Comparison of ENCODE assay signal across 20 cellular contexts in genomic region chr4:177008071-177008835, GRCh38.
A peak's percentile ranks its signal among the peaks of the same experiment; 100 is the strongest.
DNase-seq lines count a peak whose midpoint lies in the region; ATAC-seq, FAIRE-seq and TF ChIP-seq lines count a peak whose summit lies in the region.
"Had no signal": no experiment of that assay in that cellular context is flagged by ENCODE, and none has a peak within 500 bp of the region (broad histone marks: within the 10 kb centered on the region; RNA-seq: fewer than 3 reads in every experiment).

No MANE protein-coding gene starts in this region.

- BruUV-seq in PC-3 (replicated peaks; lab: Mats Ljungman, UMichigan), result no TSS peak

- H3K27ac Mint-ChIP-seq in activated naive CD4-positive, alpha-beta T cell treated with anti-CD3 and anti-CD28 coated beads, Interleukin-2, amount 10 ng/mL, durations not matched to agents 7 days and 5 days, result no peak overlapping the region
- H3K27ac Mint-ChIP-seq: activated CD4-positive, alpha-beta memory T cell treated with anti-CD3 and anti-CD28 coated beads, Interleukin-2, amount 10 ng/mL, durations not matched to agents 7 days and 5 days; activated T-helper 1 cell treated with anti-CD3 and anti-CD28 coated beads, Interleukin-12 subunit alpha, Interleukin-12 subunit beta, Interleukin-2, Interleukin-4 antibody, amounts not matched to agents 30 ng/mL and 10 ng/mL and 1 ng/mL, durations not matched to agents 14 hours and 24 hours and 36 hours; endodermal cell; immature natural killer cell; nephron; stimulated activated naive CD8-positive, alpha-beta T cell treated with anti-CD3 and anti-CD28 coated beads, Interleukin-15, Interleukin-2, amounts not matched to agents 100 ng/mL and 50 ng/mL, for 24 hours had no signal

- H3K4me1 ChIP-seq in PC-3 (ENCODE audit: insufficient read depth, low read length) (peaks cover 48% of the 10 kb centered on the region), keratinocyte (ENCODE audit: control insufficient read depth, extremely low read depth, insufficient read depth, low read length) (peaks cover 41% of the 10 kb centered on the region), kidney (ENCODE audit: control insufficient read depth in 1 of 2, insufficient read depth in 1 of 2, low read depth in 1 of 2, low read length in 2 of 2) (no peaks in the 10 kb centered on the region)

- H3K27ac ChIP-seq in PC-3 (ENCODE audit: low read length) (peak overlapping the region; percentile 99), keratinocyte (ENCODE audit: control insufficient read depth, insufficient read depth, low read length) (peak overlapping the region; percentile 94), kidney (ENCODE audit: low read depth in 2 of 2, low read length in 2 of 2) (no peak overlapping the region)
- H3K27ac ChIP-seq: VCaP had no signal

- FAIRE-seq in bronchial epithelial cell (lab: Jason Lieb, UNC) (no peak), keratinocyte (lab: Jason Lieb, UNC) (peak; percentile 93), kidney (lab: Jason Lieb, UNC) (no peak)
- FAIRE-seq: GM12878 had no signal

- dilution Hi-C loops in keratinocyte (cut with MboI; ENCODE audit: extremely low pct_ligation_motif_present, low sequenced_read_pairs), result no loop called here

- peak overlapping the region; percentile 66 for H3K4me2 ChIP-seq in PC-3 (ENCODE audit: low read length)
- H3K4me2 ChIP-seq in keratinocyte (ENCODE audit: control insufficient read depth, extremely low read depth, insufficient read depth, low read depth, low read length), result peak overlapping the region; percentile 91

- peaks cover 16% of the 10 kb centered on the region for H3F3A ChIP-seq in PC-3 (ENCODE audit: low read length, unreplicated experiment)

- H3K4me3 ChIP-seq in AG10803 (ENCODE audit: low read length), result no peak overlapping the region
- peak overlapping the region; percentile 12; the same call in 1 of the 2 replicates for H3K4me3 ChIP-seq in PC-3 (ENCODE audit: low read length)
- no peak overlapping the region for H3K4me3 ChIP-seq in bronchial epithelial cell (ENCODE audit: low read depth, low read length)
- peak overlapping the region; percentile 50 to 94 (median 82) for H3K4me3 ChIP-seq in keratinocyte (ENCODE audit: control insufficient read depth in 2 of 3, extremely low read depth in 1 of 3, insufficient read depth in 2 of 3, low read depth in 1 of 3, low read length in 3 of 3)
- H3K4me3 ChIP-seq in kidney (ENCODE audit: low read length in 2 of 2), result no peak overlapping the region
- H3K4me3 ChIP-seq: GM12878 had no signal

- H3K9me3 ChIP-seq in PC-3 (ENCODE audit: low read length), result 0 out of 2 replicates have a peak, but pooled peaks cover 14% of the 10 kb centered on the region
- peaks cover 7% of the 10 kb centered on the region for H3K9me3 ChIP-seq in keratinocyte (ENCODE audit: control insufficient read depth, low read depth, low read length)
- H3K9me3 ChIP-seq in kidney (ENCODE audit: control insufficient read depth in 1 of 2, low read length in 2 of 2), result peaks cover 0 to 3% of the 10 kb centered on the region in 2 donors

- H3K4me3 Mint-ChIP-seq in activated naive CD4-positive, alpha-beta T cell treated with anti-CD3 and anti-CD28 coated beads, Interleukin-2, amount 10 ng/mL, durations not matched to agents 7 days and 5 days, result no peak overlapping the region
- H3K4me3 Mint-ChIP-seq: activated CD4-positive, alpha-beta memory T cell treated with anti-CD3 and anti-CD28 coated beads, Interleukin-2, amount 10 ng/mL, durations not matched to agents 7 days and 5 days; activated T-helper 1 cell treated with anti-CD3 and anti-CD28 coated beads, Interleukin-12 subunit alpha, Interleukin-12 subunit beta, Interleukin-2, Interleukin-4 antibody, amounts not matched to agents 30 ng/mL and 10 ng/mL and 1 ng/mL, durations not matched to agents 14 hours and 24 hours and 36 hours; endodermal cell; immature natural killer cell; nephron; stimulated activated naive CD8-positive, alpha-beta T cell treated with anti-CD3 and anti-CD28 coated beads, Interleukin-15, Interleukin-2, amounts not matched to agents 100 ng/mL and 50 ng/mL, for 24 hours had no signal

- no peaks in the 10 kb centered on the region for H3K27me3 Mint-ChIP-seq in activated naive CD4-positive, alpha-beta T cell treated with anti-CD3 and anti-CD28 coated beads, Interleukin-2, amount 10 ng/mL, durations not matched to agents 7 days and 5 days
- H3K27me3 Mint-ChIP-seq: activated CD4-positive, alpha-beta memory T cell treated with anti-CD3 and anti-CD28 coated beads, Interleukin-2, amount 10 ng/mL, durations not matched to agents 7 days and 5 days; stimulated activated naive CD8-positive, alpha-beta T cell treated with anti-CD3 and anti-CD28 coated beads, Interleukin-15, Interleukin-2, amounts not matched to agents 100 ng/mL and 50 ng/mL, for 24 hours had no signal

- H3K4me1 Mint-ChIP-seq in activated naive CD4-positive, alpha-beta T cell treated with anti-CD3 and anti-CD28 coated beads, Interleukin-2, amount 10 ng/mL, durations not matched to agents 7 days and 5 days, result no peaks in the 10 kb centered on the region
- H3K4me1 Mint-ChIP-seq: activated CD4-positive, alpha-beta memory T cell treated with anti-CD3 and anti-CD28 coated beads, Interleukin-2, amount 10 ng/mL, durations not matched to agents 7 days and 5 days; endodermal cell; immature natural killer cell; nephron had no signal

- POLR2A ChIA-PET in PC-3 (lab: Charles Lee; ENCODE audit: unreplicated experiment), result interaction anchor here (0.6 kb wide), 1 partner anchor 36 kb away, joined by 9 read pairs; no protein-coding TSS in a partner anchor

- peaks cover 4% of the 10 kb centered on the region for H3K9me3 Mint-ChIP-seq in activated naive CD4-positive, alpha-beta T cell treated with anti-CD3 and anti-CD28 coated beads, Interleukin-2, amount 10 ng/mL, durations not matched to agents 7 days and 5 days

- peaks cover 5% of the 10 kb centered on the region; the same call in 1 of the 2 replicates for H3K36me3 ChIP-seq in PC-3 (ENCODE audit: low read depth, low read length)
- H3K36me3 ChIP-seq in bronchial epithelial cell (ENCODE audit: control insufficient read depth, insufficient read depth, low read length), result no peaks in the 10 kb centered on the region
- no peaks in the 10 kb centered on the region for H3K36me3 ChIP-seq in keratinocyte (ENCODE audit: control insufficient read depth in 2 of 2, extremely low read depth in 1 of 2, insufficient read depth in 2 of 2, low read length in 2 of 2)
- H3K36me3 ChIP-seq in kidney (ENCODE audit: control insufficient read depth in 1 of 2, insufficient read depth in 2 of 2, low read length in 2 of 2), result no peaks in the 10 kb centered on the region

- H3K79me2 ChIP-seq in PC-3 (ENCODE audit: low read length), result no peaks in the 10 kb centered on the region
- H3K79me2 ChIP-seq in keratinocyte (ENCODE audit: control insufficient read depth, insufficient read depth, low read length), result peaks cover 48% of the 10 kb centered on the region

- H3K9ac ChIP-seq in PC-3 (ENCODE audit: low read length), result peak overlapping the region; percentile 75
- peak overlapping the region; percentile 87 for H3K9ac ChIP-seq in keratinocyte (ENCODE audit: control insufficient read depth, extremely low read depth, insufficient read depth, low read length)
- H3K9ac ChIP-seq in kidney (ENCODE audit: low read length in 2 of 2), result no peak overlapping the region

- peak; percentile 34 for DNase-seq in AG10803 (ENCODE audit: low read depth)
- DNase-seq in PC-3, result peak; percentile 72
- peak; percentile 90 for DNase-seq in bronchial epithelial cell (ENCODE audit: low read depth)
- no peak for DNase-seq in keratinocyte (ENCODE audit: low read depth, low spot score)
- DNase-seq in cerebellum (ENCODE audit: low spot score), result no peak
- no peak for DNase-seq in kidney
- DNase-seq in NCI-H524 treated with DMSO at 0.1 percent for 48 hours (lab: John Stamatoyannopoulos, UW), result no peak
- no peak for DNase-seq in activated naive CD4-positive, alpha-beta T cell treated with anti-CD3 and anti-CD28 coated beads, Interleukin-2, amount 10 ng/mL, durations not matched to agents 7 days and 5 days
- DNase-seq: activated CD4-positive, alpha-beta memory T cell treated with anti-CD3 and anti-CD28 coated beads, Interleukin-2, amount 10 ng/mL, durations not matched to agents 7 days and 5 days; endodermal cell; immature natural killer cell; NCI-H1694; NCI-H524; OCI-M1; stimulated activated CD4-positive, alpha-beta T cell treated with anti-CD3 and anti-CD28 coated beads, Interleukin-15, amount 100 ng/mL, for 24 hours had no signal

- H3K9me2 ChIP-seq in PC-3 (replicated peaks; ENCODE audit: low read length), result no peaks in the 10 kb centered on the region

- no peaks in the 10 kb centered on the region for H3K36me3 Mint-ChIP-seq in activated naive CD4-positive, alpha-beta T cell treated with anti-CD3 and anti-CD28 coated beads, Interleukin-2, amount 10 ng/mL, durations not matched to agents 7 days and 5 days
- H3K36me3 Mint-ChIP-seq: immature natural killer cell had no signal

- H3K9me1 ChIP-seq in keratinocyte (ENCODE audit: control insufficient read depth, extremely low read depth, insufficient read depth, low read length), result no peaks in the 10 kb centered on the region

- intact Hi-C loops in PC-3 (cut with micrococcal nuclease), result no loop called here
- intact Hi-C loops in kidney (cut with DNase I), result no loop called here

- no peak overlapping the region for H2AFZ ChIP-seq in PC-3 (ENCODE audit: low read length)
- no peak overlapping the region for H2AFZ ChIP-seq in keratinocyte (ENCODE audit: control insufficient read depth, low read length)

- CTCF ChIA-PET in PC-3 (lab: Charles Lee), result no interaction called here
- CTCF ChIA-PET in activated naive CD4-positive, alpha-beta T cell treated with anti-CD3 and anti-CD28 coated beads, Interleukin-2, amount 10 ng/mL, durations not matched to agents 7 days and 5 days (lab: Charles Lee), result no interaction called here

- TF ChIP-seq CTCF in AG10803 (conservative IDR thresholded peaks at IDR 0.05; ENCODE audit: low read length), result no peak
- no peak for TF ChIP-seq CTCF in PC-3 (conservative IDR thresholded peaks at IDR 0.05; ENCODE audit: low read depth, low read length)
- TF ChIP-seq CTCF in bronchial epithelial cell (IDR thresholded peaks at IDR 0.05; ENCODE audit: insufficient read depth, low read length, severe bottlenecking), result no peak
- no peak for TF ChIP-seq CTCF in keratinocyte (optimal IDR thresholded peaks at IDR 0.05 in 1 of 3, IDR thresholded peaks at IDR 0.05 in 1 of 3, conservative IDR thresholded peaks at IDR 0.05 in 1 of 3; ENCODE audit: extremely low read depth in 1 of 3, insufficient read depth in 2 of 3, low read length in 3 of 3)
- TF ChIP-seq CTCF in kidney (IDR thresholded peaks at IDR 0.05; ENCODE audit: borderline replicate concordance, extremely low read depth, insufficient read depth), result no peak

- peak; percentile 66 for ATAC-seq in PC-3
- ATAC-seq: GM12878 had no signal

- no peaks in the 10 kb centered on the region for H4K20me1 ChIP-seq in PC-3 (ENCODE audit: low read length)
- no peaks in the 10 kb centered on the region for H4K20me1 ChIP-seq in keratinocyte (ENCODE audit: control insufficient read depth, extremely low read depth, insufficient read depth, low read length)

- H3K27me3 ChIP-seq in PC-3 (ENCODE audit: low read length) (no peaks in the 10 kb centered on the region), bronchial epithelial cell (ENCODE audit: control insufficient read depth, insufficient read depth, low read length) (no peaks in the 10 kb centered on the region), keratinocyte (ENCODE audit: control insufficient read depth, extremely low read depth, insufficient read depth, low read length) (no peaks in the 10 kb centered on the region)

Comparison
In these comparisons a context has a peak if more than half of its experiments do, and no peak if none do; other contexts are left out.
1. DNase-seq: peak in AG10803 (single experiment), PC-3 (single experiment) and bronchial epithelial cell (single experiment); none in keratinocyte (single experiment), cerebellum (single experiment), kidney (single experiment), NCI-H524 treated with DMSO at 0.1 percent for 48 hours (single experiment) and activated naive CD4-positive, alpha-beta T cell treated with anti-CD3 and anti-CD28 coated beads, Interleukin-2, amount 10 ng/mL, durations not matched to agents 7 days and 5 days (single experiment).
2. H3K4me3 ChIP-seq: peak in PC-3 (single experiment) and keratinocyte (3 of 3); none in AG10803 (single experiment), bronchial epithelial cell (single experiment) and kidney (0 of 2).
3. H3K27ac ChIP-seq: peak in PC-3 (single experiment) and keratinocyte (single experiment); none in kidney (0 of 2).
4. H3K9ac ChIP-seq: peak in PC-3 (single experiment) and keratinocyte (single experiment); none in kidney (0 of 2).